Comparison of ENCODE assay signal across 23 cellular contexts in the genomic region with DNA sequence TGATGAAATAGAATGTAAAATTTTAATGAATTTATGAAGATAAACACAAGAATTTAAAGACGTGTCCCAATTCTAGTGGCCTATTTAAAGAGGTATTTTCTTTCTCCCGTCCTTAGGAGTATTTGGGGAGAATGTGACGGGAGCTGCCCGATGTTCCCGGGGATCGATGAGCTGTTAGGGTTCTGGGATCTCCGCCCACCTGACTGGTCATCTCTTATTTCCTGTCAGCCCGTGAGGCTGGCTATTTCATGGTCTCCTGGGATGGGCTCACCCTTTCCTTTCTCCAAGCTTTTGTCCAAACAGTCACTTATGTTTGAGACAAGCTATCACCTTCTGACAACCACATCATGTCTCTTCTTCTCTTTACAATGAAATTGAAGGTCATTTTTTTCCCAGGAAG. TPM values are rescaled to one million over a fixed set of nuclear protein-coding genes. Genes with fewer than 3 reads are reported as not detected.
DNase-seq lines count a peak whose midpoint lies in the region; ATAC-seq and TF ChIP-seq lines count a peak whose summit lies in the region.
"Had no signal": no experiment of that assay in that cellular context is flagged by ENCODE, and none has a peak within 500 bp of the region (broad histone marks: within the 10 kb centered on the region; RNA-seq: fewer than 3 reads in every experiment).

No MANE protein-coding gene starts in this region.

- no peak; the same call in 1 of the 3 replicates for ATAC-seq in GM23338
- ATAC-seq: CD8-positive, alpha-beta T cell; HepG2; natural killer cell treated with Interleukin-12 subunit alpha and Interleukin-12 subunit beta and Interleukin-15 and Interleukin-18, amount 100 ng/mL, for 72 hours had no signal

- H4K20me1 ChIP-seq in GM23338 (replicated peaks; ENCODE audit: insufficient read depth) = no peaks in the 10 kb centered on the region
- H4K20me1 ChIP-seq in fibroblast of lung (ENCODE audit: control insufficient read depth, extremely low read depth, insufficient read depth, low read length) = no peaks in the 10 kb centered on the region

- 0 out of 3 replicates have a peak, but pooled peaks cover 2% of the 10 kb centered on the region for H3K9me3 Mint-ChIP-seq in GM23338
- no peaks in the 10 kb centered on the region for H3K9me3 Mint-ChIP-seq in T-helper 2 cell treated with Interferon-gamma antibody and Interleukin-4, amounts not matched to agents 5 μg/mL and 100 μg/mL, for 36 hours
- H3K9me3 Mint-ChIP-seq: CD8-positive, alpha-beta T cell; natural killer cell treated with Interleukin-12 subunit alpha and Interleukin-12 subunit beta and Interleukin-15 and Interleukin-18, amount 100 ng/mL, for 72 hours had no signal

- H3K27ac Mint-ChIP-seq in GM23338 = no peak overlapping the region
- H3K27ac Mint-ChIP-seq in T-helper 2 cell treated with Interferon-gamma antibody and Interleukin-4, amounts not matched to agents 5 μg/mL and 100 μg/mL, for 36 hours = no peak overlapping the region
- H3K27ac Mint-ChIP-seq: CD8-positive, alpha-beta T cell; natural killer cell treated with Interleukin-12 subunit alpha and Interleukin-12 subunit beta and Interleukin-15 and Interleukin-18, amount 100 ng/mL, for 72 hours had no signal

- POLR2A ChIA-PET in RWPE1 (lab: Yijun Ruan, JAX; ENCODE audit: low non-redundant PET) = no interaction called here

- peaks cover 22% of the 10 kb centered on the region for H3K27me3 Mint-ChIP-seq in GM23338 (ENCODE audit: insufficient read depth, low read depth, poor library complexity)
- peaks cover 54% of the 10 kb centered on the region for H3K27me3 Mint-ChIP-seq in T-helper 2 cell treated with Interferon-gamma antibody and Interleukin-4, amounts not matched to agents 5 μg/mL and 100 μg/mL, for 36 hours (ENCODE audit: low read depth)

- peaks cover 13% of the 10 kb centered on the region; the same call in 1 of the 2 replicates for H3F3A ChIP-seq in GM23338 (replicated peaks; ENCODE audit: low read depth)

- peaks cover 32% of the 10 kb centered on the region for H3K4me1 Mint-ChIP-seq in GM23338
- no peaks in the 10 kb centered on the region for H3K4me1 Mint-ChIP-seq in T-helper 2 cell treated with Interferon-gamma antibody and Interleukin-4, amounts not matched to agents 5 μg/mL and 100 μg/mL, for 36 hours (ENCODE audit: low read depth)

- no peak overlapping the region for H3K4me3 Mint-ChIP-seq in GM23338
- no peak overlapping the region for H3K4me3 Mint-ChIP-seq in T-helper 2 cell treated with Interferon-gamma antibody and Interleukin-4, amounts not matched to agents 5 μg/mL and 100 μg/mL, for 36 hours
- H3K4me3 Mint-ChIP-seq: CD8-positive, alpha-beta T cell; natural killer cell treated with Interleukin-12 subunit alpha and Interleukin-12 subunit beta and Interleukin-15 and Interleukin-18, amount 100 ng/mL, for 72 hours had no signal

- peak overlapping the region; percentile 56; the same call in 1 of the 2 replicates for H3K4me2 ChIP-seq in GM23338
- H3K4me2 ChIP-seq in fibroblast of lung (ENCODE audit: extremely low read depth, insufficient read depth, low read length) = peak overlapping the region; percentile 21
- peak overlapping the region; percentile 35 for H3K4me2 ChIP-seq in skeletal muscle satellite cell (ENCODE audit: low read length)

- H3K4me1 ChIP-seq in GM23338 (ENCODE audit: insufficient read depth) = peaks cover 40% of the 10 kb centered on the region
- peaks cover 6% of the 10 kb centered on the region for H3K4me1 ChIP-seq in fibroblast of lung (ENCODE audit: control insufficient read depth, extremely low read depth, insufficient read depth, low read length)
- peaks cover 21% of the 10 kb centered on the region for H3K4me1 ChIP-seq in skeletal muscle satellite cell (ENCODE audit: control insufficient read depth, insufficient read depth, low read length)
- H3K4me1 ChIP-seq: left ventricle myocardium inferior, parathyroid adenoma had no signal

- H3K9ac ChIP-seq in fibroblast of lung (ENCODE audit: insufficient read depth, low read length) (no peak overlapping the region), skeletal muscle satellite cell (ENCODE audit: low read depth, low read length) (no peak overlapping the region)
- H3K9ac ChIP-seq: parathyroid adenoma had no signal

- H3K9me3 ChIP-seq in fibroblast of lung (ENCODE audit: control insufficient read depth, insufficient read depth, low read depth, low read length) (no peaks in the 10 kb centered on the region), skeletal muscle satellite cell (replicated peaks; ENCODE audit: low read length) (no peaks in the 10 kb centered on the region)
- H3K9me3 ChIP-seq: left ventricle myocardium inferior had no signal

- H3K4me3 ChIP-seq in GM23338 (no peak overlapping the region), fibroblast of lung (replicated peaks in 1 of 4; ENCODE audit: control extremely low read depth in 1 of 4, insufficient read depth in 1 of 4, low read depth in 3 of 4, low read length in 4 of 4) (no peak overlapping the region), skeletal muscle satellite cell (ENCODE audit: low read length) (no peak overlapping the region)
- H3K4me3 ChIP-seq: cardiac muscle cell, left ventricle myocardium inferior had no signal

- H3K9me2 ChIP-seq in GM23338 (ENCODE audit: insufficient read depth) = no peaks in the 10 kb centered on the region

- no peaks in the 10 kb centered on the region for H3K79me2 ChIP-seq in GM23338 (replicated peaks; ENCODE audit: insufficient read depth)
- no peaks in the 10 kb centered on the region for H3K79me2 ChIP-seq in fibroblast of lung (ENCODE audit: control insufficient read depth, insufficient read depth, low read length)
- H3K79me2 ChIP-seq: parathyroid adenoma had no signal

- DNase-seq in GM23338 (ENCODE audit: low spot score) = peak; percentile 47
- no peak for DNase-seq in RWPE1 (ENCODE audit: low spot score)
- DNase-seq in fibroblast of lung (ENCODE audit: low read depth in 2 of 2) = peak in 1 of 2 donors; percentile 19
- no peak for DNase-seq in DMS 273 treated with DMSO at 0.1 percent for 48 hours (lab: John Stamatoyannopoulos, UW)
- no peak for DNase-seq in T-helper 2 cell treated with Interferon-gamma antibody and Interleukin-4, amounts not matched to agents 5 μg/mL and 100 μg/mL, for 36 hours (ENCODE audit: low spot score)
- no peak for DNase-seq in DMS53 (lab: John Stamatoyannopoulos, UW)
- DNase-seq: activated CD4-positive, alpha-beta T cell treated with anti-CD3 and anti-CD28 coated beads for 1 hour; activated naive CD4-positive, alpha-beta T cell treated with Interleukin-2 at 50 U/mL for 16 hours; activated T-cell treated with anti-CD3 and anti-CD28 coated beads, Interleukin-2, amount 50 U/mL, for 48 hours; amygdala; CD8-positive, alpha-beta T cell; cortex of kidney; left ventricle myocardium inferior; NCI-H1417; NCI-H2107; NCI-H524; SW 1271 had no signal

- no peaks in the 10 kb centered on the region for H3K36me3 ChIP-seq in GM23338 (ENCODE audit: insufficient read depth)
- no peaks in the 10 kb centered on the region for H3K36me3 ChIP-seq in fibroblast of lung (ENCODE audit: control insufficient read depth, insufficient read depth, low read length)
- H3K36me3 ChIP-seq in skeletal muscle satellite cell (ENCODE audit: insufficient read depth, low read length) = no peaks in the 10 kb centered on the region
- H3K36me3 ChIP-seq: cardiac muscle cell, left ventricle myocardium inferior had no signal

- peaks cover 8% of the 10 kb centered on the region; the same call in 1 of the 3 replicates for H3K36me3 Mint-ChIP-seq in GM23338 (ENCODE audit: low read depth)
- H3K36me3 Mint-ChIP-seq in T-helper 2 cell treated with Interferon-gamma antibody and Interleukin-4, amounts not matched to agents 5 μg/mL and 100 μg/mL, for 36 hours (ENCODE audit: low read depth) = no peaks in the 10 kb centered on the region
- H3K36me3 Mint-ChIP-seq: CD8-positive, alpha-beta T cell; natural killer cell treated with Interleukin-12 subunit alpha and Interleukin-12 subunit beta and Interleukin-15 and Interleukin-18, amount 100 ng/mL, for 72 hours had no signal

- H3K27me3 ChIP-seq in GM23338 (ENCODE audit: insufficient read depth) (no peaks in the 10 kb centered on the region), fibroblast of lung (ENCODE audit: control insufficient read depth, insufficient read depth, low read length) (no peaks in the 10 kb centered on the region), skeletal muscle satellite cell (ENCODE audit: control insufficient read depth, insufficient read depth, low read length) (no peaks in the 10 kb centered on the region)
- H3K27me3 ChIP-seq: cardiac muscle cell had no signal

- CTCF ChIA-PET in RWPE1 (lab: Yijun Ruan, JAX) = no interaction called here

- TF ChIP-seq CTCF in GM23338 (conservative IDR thresholded peaks at IDR 0.05; ENCODE audit: low read depth in 2 of 2) (no peak), RWPE1 (conservative IDR thresholded peaks at IDR 0.05; ENCODE audit: low read depth) (no peak), fibroblast of lung (conservative IDR thresholded peaks at IDR 0.05 in 1 of 2, IDR thresholded peaks at IDR 0.05 in 1 of 2; ENCODE audit: low read depth in 1 of 2, low read length in 2 of 2) (no peak)

- H3K27ac ChIP-seq in GM23338 (ENCODE audit: low read depth) (no peak overlapping the region; the same call in 1 of the 2 replicates), RWPE1 (peak overlapping the region; percentile 70), fibroblast of lung (ENCODE audit: insufficient read depth, low read length) (no peak overlapping the region)
- H3K27ac ChIP-seq: cardiac muscle cell, left ventricle myocardium inferior, parathyroid adenoma had no signal

- H2AFZ ChIP-seq in GM23338 (peak overlapping the region; percentile 74; the same call in 1 of the 2 replicates), fibroblast of lung (ENCODE audit: low read length) (no peak overlapping the region)
- H2AFZ ChIP-seq: parathyroid adenoma had no signal

RNA-seq across cellular contexts. Expression of a gene that starts 16.9 kb away (rescaled TPM):
- total RNA-seq in GM23338 (2014; rRNA removed; shearing (Covaris generic)) = 18.4 and 22.2 TPM in 2 replicates
- polyA plus RNA-seq in GM23338 (2016; fragmentation: Nextera tagmentation; extraction: Ambion mirVana) = 7.1 and 8.4 TPM in 2 replicates
- 84.5 and 107 TPM in 2 replicates for total RNA-seq in fibroblast of lung
- 151 and 243 TPM in 2 replicates for polyA plus RNA-seq in fibroblast of lung
- polyA plus RNA-seq in fibroblast of lung (2012) = 74.4 and 134 TPM in 2 replicates
- 180 and 200 TPM in 2 replicates for polyA minus RNA-seq in fibroblast of lung (ENCODE audit: low replicate concordance)
- total RNA-seq in skeletal muscle satellite cell (2012; rRNA removed) = 272 and 284 TPM in 2 replicates
- total RNA-seq: activated CD8-positive, alpha-beta memory T cell treated with anti-CD3 and anti-CD28 coated beads for 36 hours; HepG2; natural killer cell treated with Interleukin-12 subunit alpha and Interleukin-12 subunit beta and Interleukin-15 and Interleukin-18, amount 100 ng/mL, for 72 hours had no signal
- polyA plus RNA-seq: HepG2 had no signal
